In the genomic region with DNA sequence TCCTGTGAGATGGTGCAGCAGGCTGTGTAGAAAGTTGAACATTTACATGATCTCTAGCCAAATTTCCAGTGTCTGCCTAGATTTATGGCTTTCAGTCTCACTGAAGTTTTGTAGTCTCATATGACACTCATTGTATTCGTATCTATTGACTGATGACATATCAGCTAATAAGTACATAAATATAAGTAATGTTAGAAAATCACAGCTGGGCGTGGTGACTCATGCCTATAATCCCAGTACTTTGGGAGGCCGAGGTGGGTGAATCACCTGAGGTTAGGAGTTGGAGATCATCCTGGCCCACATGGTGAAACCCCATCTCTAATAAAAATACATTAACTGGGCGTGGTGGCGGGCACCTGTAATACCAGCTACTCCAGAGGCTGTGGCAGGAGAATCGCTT, we compare ENCODE assay signal across 32 cellular contexts. TPM values are rescaled to one million over a fixed set of nuclear protein-coding genes. Genes with fewer than 3 reads are reported as not detected.
DNase-seq lines count a peak whose midpoint lies in the region; ATAC-seq, FAIRE-seq and TF ChIP-seq lines count a peak whose summit lies in the region.
"Had no signal": no experiment of that assay in that cellular context is flagged by ENCODE, and none has a peak within 500 bp of the region (broad histone marks: within the 10 kb centered on the region; RNA-seq: fewer than 3 reads in every experiment).

No MANE protein-coding gene starts in this region.

- no peak overlapping the region for H3K4me3 ChIP-seq in A549
- no peak overlapping the region for H3K4me3 ChIP-seq in RWPE2 (ENCODE audit: severe bottlenecking)
- H3K4me3 ChIP-seq in right atrium auricular region, result no peak overlapping the region
- H3K4me3 ChIP-seq: HAP-1, heart right ventricle, lung, mucosa of descending colon, stomach, tibial artery had no signal

- H3K27me3 ChIP-seq in RWPE2 (ENCODE audit: insufficient read depth, poor library complexity, severe bottlenecking) (no peaks in the 10 kb centered on the region), foreskin keratinocyte (no peaks in the 10 kb centered on the region), right atrium auricular region (no peaks in the 10 kb centered on the region)
- H3K27me3 ChIP-seq: heart right ventricle, stomach, tibial artery had no signal

- H3K4me1 ChIP-seq in A549 (no peaks in the 10 kb centered on the region), RWPE2 (ENCODE audit: insufficient read depth, poor library complexity, severe bottlenecking) (peaks cover 32% of the 10 kb centered on the region), foreskin keratinocyte (peaks cover 29% of the 10 kb centered on the region), right atrium auricular region (no peaks in the 10 kb centered on the region)
- H3K4me1 ChIP-seq: HAP-1, heart right ventricle, stomach had no signal

- TF ChIP-seq CTCF in A549 (IDR thresholded peaks at IDR 0.05) (no peak), RWPE2 (IDR thresholded peaks at IDR 0.05; ENCODE audit: poor library complexity, severe bottlenecking) (no peak), foreskin keratinocyte (conservative IDR thresholded peaks at IDR 0.05) (no peak), right atrium auricular region (IDR thresholded peaks at IDR 0.05) (no peak)

- ATAC-seq in A549, result no peak
- peak; percentile 80 for ATAC-seq in RWPE2 (ENCODE audit: low read depth)
- peak; percentile 82 for ATAC-seq in foreskin keratinocyte
- no peak for ATAC-seq in HG03432 (IDR thresholded peaks at IDR 0.05; ENCODE audit: unreplicated experiment)
- no peak for ATAC-seq in HG02623 (IDR thresholded peaks at IDR 0.05; ENCODE audit: unreplicated experiment)
- ATAC-seq: activated CD8-positive, alpha-beta T cell treated with anti-CD3 and anti-CD28 coated beads for 36 hours; heart right ventricle; HepG2; mucosa of descending colon had no signal

- POLR2A ChIA-PET in A549 (lab: Yijun Ruan, JAX), result no interaction called here

- CTCF ChIA-PET in A549 (lab: Yijun Ruan, JAX), result no interaction called here

- no peak for DNase-seq in A549 (ENCODE audit: low read depth in 1 of 2, low spot score in 1 of 2)
- peak; percentile 15 for DNase-seq in HT-29 (ENCODE audit: low spot score)
- DNase-seq in RWPE2 (ENCODE audit: low spot score), result peak; percentile 88
- peak; percentile 80 to 92 for DNase-seq in foreskin keratinocyte
- DNase-seq in right atrium auricular region (ENCODE audit: low spot score), result no peak
- DNase-seq in activated naive CD4-positive, alpha-beta T cell treated with Interleukin-2 at 50 U/mL for 16 hours, result no peak
- DNase-seq: activated CD8-positive, alpha-beta T cell treated with anti-CD3 and anti-CD28 coated beads for 36 hours; CD4-positive, alpha-beta memory T cell; cerebellar nuclear complex; heart right ventricle; Kasumi-1; mucosa of descending colon; NCI-H1105; NCI-H1930; NCI-H69; small intestine; stimulated activated CD8-positive, alpha-beta memory T cell treated with anti-CD3 and anti-CD28 coated beads, Interleukin-4, amount 100 ng/mL, for 48 hours; stomach; T-helper 2 cell; tibial artery had no signal

- TF ChIP-seq EP300 in A549 (IDR thresholded peaks at IDR 0.05), result no peak

- H3K4me2 ChIP-seq in A549, result no peak overlapping the region

- H3K27ac ChIP-seq in A549, result no peak overlapping the region
- peak overlapping the region; percentile 50 for H3K27ac ChIP-seq in RWPE2 (ENCODE audit: poor library complexity, severe bottlenecking)
- peak overlapping the region; percentile 73 for H3K27ac ChIP-seq in foreskin keratinocyte
- H3K27ac ChIP-seq in right atrium auricular region, result no peak overlapping the region
- H3K27ac ChIP-seq: heart right ventricle, HL-60, stomach, tibial artery had no signal

- FAIRE-seq in A549 (lab: Jason Lieb, UNC), result no peak
- FAIRE-seq: astrocyte, G401.6, HepG2, RCC 7860, small intestine had no signal

- no peaks in the 10 kb centered on the region for H3K36me3 ChIP-seq in RWPE2 (ENCODE audit: low read depth)
- H3K36me3 ChIP-seq in right atrium auricular region, result no peaks in the 10 kb centered on the region
- H3K36me3 ChIP-seq: HAP-1, heart right ventricle, stomach, tibial artery had no signal

- WGBS in A549 (ENCODE audit: missing lambda C conversion rate), result 8% methylated on average over 4 of the region's 6 CpGs

- TF ChIP-seq POLR2A in A549 (IDR thresholded peaks at IDR 0.05; ENCODE audit: low read length), result no peak

- H3K9me3 ChIP-seq in A549 (no peaks in the 10 kb centered on the region), RWPE2 (ENCODE audit: severe bottlenecking) (no peaks in the 10 kb centered on the region), right atrium auricular region (no peaks in the 10 kb centered on the region)
- H3K9me3 ChIP-seq: HAP-1, heart right ventricle, mucosa of descending colon, stomach, tibial artery had no signal

- no peak for TF ChIP-seq RAD21 in A549 (conservative IDR thresholded peaks at IDR 0.05 in 1 of 2, IDR thresholded peaks at IDR 0.05 in 1 of 2)

TF ChIP-seq in A549, 52 proteins besides CTCF, POLR2A, EP300 and RAD21:
- TF ChIP-seq FOSL2 (IDR thresholded peaks at IDR 0.05) (no peak), FOSL2 (CRISPR knock-in tag; IDR thresholded peaks at IDR 0.05) (0 out of 2 replicates have a peak, but pooled peaks have one; percentile 13), ZFP36 (IDR thresholded peaks at IDR 0.05; ENCODE audit: borderline replicate concordance, partially characterized antibody) (no peak)
TF ChIP-seq in A549: peak in this region for 1.

RNA-seq across cellular contexts. Expression of a gene that starts 54.7 kb away (rescaled TPM):
- polyA plus RNA-seq in A549 (2011; rRNA removed), result not detected in 2 replicates
- not detected in 2 replicates for polyA plus RNA-seq in A549 (2012; cell fraction: cytosol; rRNA removed)
- polyA plus RNA-seq in A549 (2012; cell fraction: nucleus; rRNA removed), result not detected in 2 replicates
- not detected in 3 replicates for polyA plus RNA-seq in A549 (2017; fragmentation: RNase III; extraction: RNeasy Plus Mini Kit Qiagen cat#74134 plus additional on column Dnase treatment)
- not detected in 2 replicates for polyA minus RNA-seq in A549 (2011; rRNA and poly(A)+ RNA removed)
- not detected in 2 replicates for total RNA-seq in HT-29 (2014; rRNA removed; shearing (Covaris generic))
- not detected in 2 replicates for total RNA-seq in foreskin keratinocyte
- not detected in 2 replicates for polyA plus RNA-seq in foreskin keratinocyte
- total RNA-seq in right atrium auricular region, result under 1 TPM; 0.16 to 0.78 TPM
- total RNA-seq: A673; activated CD8-positive, alpha-beta T cell treated with anti-CD3 and anti-CD28 coated beads for 36 hours; activated T-helper 2 cell treated with anti-CD3 and anti-CD28 coated beads, Interferon-gamma antibody, Interleukin-2, Interleukin-4, amounts not matched to agents 10 μg/mL and 5 μg/mL and 100 μg/mL, durations not matched to agents 14 hours and 24 hours and 36 hours; astrocyte; CD4-positive, alpha-beta memory T cell; HepG2; SK-MEL-5 had no signal
- polyA plus RNA-seq: CD4-positive, alpha-beta memory T cell; HepG2 had no signal

Comparison
In these comparisons a context has a peak if more than half of its experiments do, and no peak if none do; other contexts are left out.
1. ATAC-seq: peak in RWPE2 (single experiment) and foreskin keratinocyte (single experiment); none in A549 (0 of 2), HG03432 (single experiment) and HG02623 (single experiment).
2. DNase-seq: peak in HT-29 (single experiment), RWPE2 (single experiment) and foreskin keratinocyte (2 of 2); none in A549 (0 of 2), right atrium auricular region (single experiment) and activated naive CD4-positive, alpha-beta T cell treated with Interleukin-2 at 50 U/mL for 16 hours (single experiment).
3. H3K27ac ChIP-seq: peak in RWPE2 (single experiment) and foreskin keratinocyte (single experiment); none in A549 (0 of 2) and right atrium auricular region (0 of 2).